8 cellular contexts compared by ENCODE assay signal in genomic region chr2:189440644-189440946, GRCh38. TPM values are rescaled to one million over a fixed set of nuclear protein-coding genes. Genes with fewer than 3 reads are reported as not detected.
A peak's percentile ranks its signal among the peaks of the same experiment; 100 is the strongest.
DNase-seq lines count a peak whose midpoint lies in the region; ATAC-seq and TF ChIP-seq lines count a peak whose summit lies in the region.

No MANE protein-coding gene starts in this region.

- peaks cover 6% of the 10 kb centered on the region for H3K79me1 ChIP-seq in mesenchymal stem cell (replicated peaks; ENCODE audit: low read length, poor library complexity, severe bottlenecking)

- H2BK5ac ChIP-seq in mesenchymal stem cell (ENCODE audit: low read depth, low read length, poor library complexity, severe bottlenecking): no peak overlapping the region

- no peak overlapping the region for H3K23ac ChIP-seq in mesenchymal stem cell (ENCODE audit: low read length in 2 of 2)

- peak overlapping the region in 1 of 2 experiments; percentile 73 for H3K4ac ChIP-seq in mesenchymal stem cell (ENCODE audit: low read depth in 1 of 2, low read length in 2 of 2)

- peaks cover 47% of the 10 kb centered on the region for H3K79me2 ChIP-seq in mammary epithelial cell (ENCODE audit: insufficient read depth, low read length)

- H2BK120ac ChIP-seq in mesenchymal stem cell (ENCODE audit: low read depth, low read length): no peak overlapping the region

- H3K4me2 ChIP-seq in mammary epithelial cell (ENCODE audit: insufficient read depth, low read depth, low read length) (peak overlapping the region; percentile 83), mesenchymal stem cell (ENCODE audit: low read length, poor library complexity, severe bottlenecking) (peak overlapping the region; percentile 69)

- peak overlapping the region; percentile 80 to 94 (median 80) for H3K4me3 ChIP-seq in mammary epithelial cell (replicated peaks in 1 of 3; ENCODE audit: insufficient read depth in 1 of 3, low read depth in 2 of 3, low read length in 3 of 3)
- peak overlapping the region; percentile 63 to 92 for H3K4me3 ChIP-seq in mesenchymal stem cell (ENCODE audit: insufficient read depth in 1 of 2, low read depth in 1 of 2, low read length in 2 of 2)
- peak overlapping the region; percentile 70 to 82 for H3K4me3 ChIP-seq in aorta (ENCODE audit: low read length in 2 of 2)

- intact Hi-C loops in Right ventricle myocardium inferior (cut with DNase I) (loop anchor here (2.0 kb wide), 1 partner anchor 140 kb away; the partner anchor contains the start of gene SLC40A1), cardiac septum (cut with DNase I) (no loop called here), mammary epithelial cell (cut with micrococcal nuclease) (no loop called here), aorta (cut with DNase I) (no loop called here)

- H3K18ac ChIP-seq in mesenchymal stem cell (ENCODE audit: low read depth in 1 of 2, low read length in 2 of 2): peak overlapping the region; percentile 23 to 86

- H4K91ac ChIP-seq in mesenchymal stem cell (ENCODE audit: low read length): no peak overlapping the region

- TF ChIP-seq CTCF in mammary epithelial cell (conservative IDR thresholded peaks at IDR 0.05 in 1 of 2, IDR thresholded peaks at IDR 0.05 in 1 of 2; ENCODE audit: extremely low read depth in 1 of 2, insufficient read depth in 1 of 2, low read depth in 1 of 2, low read length in 2 of 2): no peak

- TSS peak; percentile 89 for BruUV-seq in mammary epithelial cell (replicated peaks; lab: Mats Ljungman, UMichigan)

- no peak overlapping the region for H2BK12ac ChIP-seq in mesenchymal stem cell (ENCODE audit: low read length in 2 of 2)

- H3K9ac ChIP-seq in mammary epithelial cell (ENCODE audit: insufficient read depth, low read length) (peak overlapping the region; percentile 99), mesenchymal stem cell (ENCODE audit: low read length) (peak overlapping the region; percentile 99)

- H2AK5ac ChIP-seq in mesenchymal stem cell (ENCODE audit: low read length, severe bottlenecking): no peak overlapping the region

- H3K9me3 ChIP-seq in mammary epithelial cell (replicated peaks; ENCODE audit: insufficient read depth, low read length) (no peaks in the 10 kb centered on the region), mesenchymal stem cell (ENCODE audit: control insufficient read depth, low read length) (no peaks in the 10 kb centered on the region), aorta (ENCODE audit: control insufficient read depth, low read length) (no peaks in the 10 kb centered on the region)

- H4K20me1 ChIP-seq in mammary epithelial cell (ENCODE audit: insufficient read depth, low read length): peaks cover 4% of the 10 kb centered on the region

- no peak for DNase-seq in Right ventricle myocardium inferior (ENCODE audit: missing footprints)
- DNase-seq in cardiac septum (ENCODE audit: low spot score): no peak
- DNase-seq in mammary epithelial cell: no peak
- DNase-seq in mesenchymal stem cell: no peak
- DNase-seq in aorta: peak; percentile 50 to 72
- DNase-seq in HPDE6-E6E7 (ENCODE audit: extremely low spot score): no peak
- no peak for DNase-seq in NCI-H748 (lab: John Stamatoyannopoulos, UW; ENCODE audit: unreplicated experiment)

- H3K27me3 ChIP-seq in mammary epithelial cell (ENCODE audit: insufficient read depth, low read length): no peaks in the 10 kb centered on the region
- no peaks in the 10 kb centered on the region for H3K27me3 ChIP-seq in mesenchymal stem cell (ENCODE audit: control insufficient read depth in 1 of 2, insufficient read depth in 1 of 2, low read length in 2 of 2)
- no peaks in the 10 kb centered on the region for H3K27me3 ChIP-seq in aorta (ENCODE audit: control insufficient read depth in 1 of 2, insufficient read depth in 2 of 2, low read length in 1 of 2)

- ATAC-seq in Right ventricle myocardium inferior (peak; percentile 54), HG03460 (IDR thresholded peaks at IDR 0.05; ENCODE audit: unreplicated experiment) (peak; percentile 26), aorta (ENCODE audit: low FRiP score) (peak; percentile 63)

- peaks cover 3% of the 10 kb centered on the region for H3K36me3 ChIP-seq in mammary epithelial cell (ENCODE audit: insufficient read depth, low read length)
- H3K36me3 ChIP-seq in mesenchymal stem cell (ENCODE audit: control insufficient read depth in 1 of 2, insufficient read depth in 2 of 2, low read depth in 1 of 2, low read length in 2 of 2): peaks cover 0 to 16% of the 10 kb centered on the region in 2 experiments
- no peaks in the 10 kb centered on the region for H3K36me3 ChIP-seq in aorta (ENCODE audit: control insufficient read depth in 1 of 2, insufficient read depth in 2 of 2, low read length in 1 of 2)

- CTCF ChIA-PET in mammary epithelial cell (lab: Charles Lee; ENCODE audit: low non-redundant PET): no interaction called here

- dilution Hi-C loops in mammary epithelial cell (cut with HindIII; ENCODE audit: low sequenced_read_pairs): no loop called here

- 3% methylated on average over 8 of the region's 8 CpGs for WGBS in mammary epithelial cell (ENCODE audit: low coverage, missing lambda C conversion rate)
- WGBS in mesenchymal stem cell: 0% methylated on average over 7 of the region's 8 CpGs
- WGBS in aorta, 2 donors: 0 to 1% methylated on average over 8 of the region's 8 CpGs

- no peak overlapping the region for H3K14ac ChIP-seq in mesenchymal stem cell (ENCODE audit: low read length in 2 of 2)

- H3K27ac ChIP-seq in mammary epithelial cell (ENCODE audit: insufficient read depth, low read depth, low read length) (peak overlapping the region; percentile 95), mesenchymal stem cell (ENCODE audit: low read length, poor library complexity, severe bottlenecking) (peak overlapping the region; percentile 89), aorta (ENCODE audit: low read depth in 1 of 2, low read length in 2 of 2) (peak overlapping the region; percentile 73 to 96)

- in situ Hi-C loops in mammary epithelial cell (cut with MboI; ENCODE audit: low sequenced_read_pairs in 2 of 2): no loop called here

- H2BK15ac ChIP-seq in mesenchymal stem cell (ENCODE audit: low read depth, poor library complexity, severe bottlenecking): peak overlapping the region; percentile 40

- H3K4me1 ChIP-seq in mammary epithelial cell (ENCODE audit: insufficient read depth, low read length) (peaks cover 24% of the 10 kb centered on the region), mesenchymal stem cell (ENCODE audit: control insufficient read depth, insufficient read depth, low read depth, low read length) (peaks cover 4% of the 10 kb centered on the region), aorta (ENCODE audit: control insufficient read depth in 1 of 2, insufficient read depth in 2 of 2, low read length in 2 of 2) (peaks cover 2 to 10% of the 10 kb centered on the region in 2 donors)

- H2AFZ ChIP-seq in mammary epithelial cell (ENCODE audit: low read depth, low read length) (peak overlapping the region; percentile 98), mesenchymal stem cell (ENCODE audit: low read depth, low read length) (peak overlapping the region; percentile 51)

- peak overlapping the region; percentile 81 for H4K8ac ChIP-seq in mesenchymal stem cell (ENCODE audit: low read length)

RNA-seq across cellular contexts. Expression of gene WDR75, which starts 0.7 kb away (rescaled TPM):
- 16.5 TPM for total RNA-seq in Right ventricle myocardium inferior
- 13.8 TPM for total RNA-seq in cardiac septum
- total RNA-seq in mammary epithelial cell: 10 to 100 TPM; 45.8 to 49.0 TPM
- polyA plus RNA-seq in mammary epithelial cell: 29.5 TPM
- 197 TPM for polyA minus RNA-seq in mammary epithelial cell
- polyA plus RNA-seq in mesenchymal stem cell (2013, experiment 1 of 2): 27.2 TPM
- polyA plus RNA-seq in mesenchymal stem cell (2013, experiment 2 of 2): 27.3 TPM
- 10 to 100 TPM; 26.3 to 28.9 TPM for total RNA-seq in aorta
- 10 to 100 TPM; 10.6 to 19.7 TPM for polyA plus RNA-seq in aorta

Comparison
In these comparisons a context has a peak if more than half of its experiments do, and no peak if none do; other contexts are left out.
1. DNase-seq: peak in aorta (2 of 2); none in Right ventricle myocardium inferior (single experiment), cardiac septum (single experiment), mammary epithelial cell (single experiment), mesenchymal stem cell (single experiment), HPDE6-E6E7 (single experiment) and NCI-H748 (single experiment).
2. Peak in every context shown above with its lines, with median percentiles within 50 percentile points of each other: ATAC-seq, H3K27ac ChIP-seq and H3K4me3 ChIP-seq.